Comparison of ENCODE assay signal across 1 cellular context in the genomic region with DNA sequence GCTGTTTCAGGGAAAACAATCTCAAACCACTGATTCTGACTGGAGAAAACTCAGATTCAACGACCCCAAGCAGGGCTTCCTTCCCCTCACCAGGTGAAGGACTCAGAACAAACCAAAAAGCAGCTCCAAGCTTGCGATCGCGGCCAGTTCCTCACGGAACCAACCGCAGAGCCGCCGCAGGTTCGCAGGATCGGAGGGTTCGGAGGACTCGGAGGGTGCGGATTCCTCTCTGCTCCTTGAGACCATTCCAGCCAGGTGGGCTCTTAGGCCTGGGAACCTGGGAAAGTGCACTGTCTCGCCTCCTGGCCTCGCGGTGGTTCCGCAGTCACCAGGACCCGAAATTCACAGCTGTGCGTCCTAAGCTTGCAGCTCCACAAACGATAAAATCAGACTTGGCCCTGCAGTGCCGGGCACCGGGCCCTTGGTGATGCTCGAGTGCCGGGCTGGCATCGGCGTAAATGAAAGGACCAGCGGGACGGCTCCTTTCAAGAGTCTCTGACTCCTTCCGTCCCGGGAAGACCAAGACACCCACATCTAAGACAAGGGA.
TF ChIP-seq lines count a peak whose summit lies in the region.

No MANE protein-coding gene starts in this region.

TF ChIP-seq in HepG2, 621 proteins besides CTCF, POLR2A, EP300 and RAD21 (continued from another document and continues in another):
- TF ChIP-seq PAWR (CRISPR knock-in tag; IDR thresholded peaks at IDR 0.05; ENCODE audit: borderline replicate concordance) (no peak), SIX1 (CRISPR knock-in tag; IDR thresholded peaks at IDR 0.05; ENCODE audit: borderline replicate concordance) (no peak), TFDP1 (CRISPR knock-in tag; IDR thresholded peaks at IDR 0.05; ENCODE audit: borderline replicate concordance) (0 out of 2 replicates have a peak, but pooled peaks have one; percentile 31), NFIC (IDR thresholded peaks at IDR 0.05; ENCODE audit: low read length) (0 out of 2 replicates have a peak, but pooled peaks have one; percentile 5), PRMT3 (CRISPR knock-in tag; IDR thresholded peaks at IDR 0.05; ENCODE audit: borderline replicate concordance, low read depth) (no peak), CCAR2 (optimal IDR thresholded peaks at IDR 0.05; ENCODE audit: low read depth, low read length) (no peak), TCF7L2 (IDR thresholded peaks at IDR 0.05; ENCODE audit: low read depth, low read length) (no peak), YY1 (IDR thresholded peaks at IDR 0.05; ENCODE audit: insufficient read depth, insufficient replicate concordance, low read depth, low read length) (no peak), ZNF484 (CRISPR knock-in tag; IDR thresholded peaks at IDR 0.05; ENCODE audit: borderline replicate concordance, low read depth) (no peak), HOXA5 (CRISPR knock-in tag; IDR thresholded peaks at IDR 0.05) (no peak), ZMAT3 (CRISPR knock-in tag; conservative IDR thresholded peaks at IDR 0.05) (no peak; the same call in 1 of the 2 replicates), TRIM24 (CRISPR knock-in tag; IDR thresholded peaks at IDR 0.05) (no peak), CBX5 (CRISPR knock-in tag; IDR thresholded peaks at IDR 0.05; ENCODE audit: borderline replicate concordance) (no peak; the same call in 1 of the 2 replicates), NFKB2 (CRISPR knock-in tag; IDR thresholded peaks at IDR 0.05; ENCODE audit: borderline replicate concordance) (peak; percentile 51; the same call in 1 of the 2 replicates), FOXA1 (IDR thresholded peaks at IDR 0.05) (no peak), FOXA1 (CRISPR knock-in tag; IDR thresholded peaks at IDR 0.05) (no peak), ZNF44 (CRISPR knock-in tag; IDR thresholded peaks at IDR 0.05) (no peak), SNAPC2 (CRISPR knock-in tag; IDR thresholded peaks at IDR 0.05) (no peak), CEBPB (IDR thresholded peaks at IDR 0.05; ENCODE audit: borderline replicate concordance, low read depth, low read length) (no peak), ZNF704 (CRISPR knock-in tag; IDR thresholded peaks at IDR 0.05; ENCODE audit: borderline replicate concordance) (no peak), FOXC1 (CRISPR knock-in tag; IDR thresholded peaks at IDR 0.05; ENCODE audit: borderline replicate concordance) (peak; percentile 27; the same call in 1 of the 2 replicates), ZNF549 (CRISPR knock-in tag; IDR thresholded peaks at IDR 0.05) (no peak), SALL1 (CRISPR knock-in tag; IDR thresholded peaks at IDR 0.05) (peak; percentile 57; the same call in 1 of the 2 replicates), ZNF83 (CRISPR knock-in tag; IDR thresholded peaks at IDR 0.05; ENCODE audit: borderline replicate concordance) (no peak), GRHL1 (CRISPR knock-in tag; conservative IDR thresholded peaks at IDR 0.05) (no peak), ATF1 (CRISPR knock-in tag; IDR thresholded peaks at IDR 0.05) (no peak), KDM1A (CRISPR knock-in tag; IDR thresholded peaks at IDR 0.05) (0 out of 2 replicates have a peak, but pooled peaks have one; percentile 10), KDM2A (CRISPR knock-in tag; IDR thresholded peaks at IDR 0.05; ENCODE audit: borderline replicate concordance, low read depth) (peak; percentile 37), THAP9 (CRISPR knock-in tag; IDR thresholded peaks at IDR 0.05; ENCODE audit: borderline replicate concordance) (peak; percentile 48; the same call in 1 of the 2 replicates), TMF1 (CRISPR knock-in tag; IDR thresholded peaks at IDR 0.05; ENCODE audit: low read depth) (no peak), RFX5 (IDR thresholded peaks at IDR 0.05; ENCODE audit: low read depth, low read length) (no peak)
- TF ChIP-seq, protein P1, sequence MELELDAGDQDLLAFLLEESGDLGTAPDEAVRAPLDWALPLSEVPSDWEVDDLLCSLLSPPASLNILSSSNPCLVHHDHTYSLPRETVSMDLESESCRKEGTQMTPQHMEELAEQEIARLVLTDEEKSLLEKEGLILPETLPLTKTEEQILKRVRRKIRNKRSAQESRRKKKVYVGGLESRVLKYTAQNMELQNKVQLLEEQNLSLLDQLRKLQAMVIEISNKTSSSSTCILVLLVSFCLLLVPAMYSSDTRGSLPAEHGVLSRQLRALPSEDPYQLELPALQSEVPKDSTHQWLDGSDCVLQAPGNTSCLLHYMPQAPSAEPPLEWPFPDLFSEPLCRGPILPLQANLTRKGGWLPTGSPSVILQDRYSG (CRISPR knock-in tag; IDR thresholded peaks at IDR 0.05), result no peak
- TF ChIP-seq, protein P2, sequence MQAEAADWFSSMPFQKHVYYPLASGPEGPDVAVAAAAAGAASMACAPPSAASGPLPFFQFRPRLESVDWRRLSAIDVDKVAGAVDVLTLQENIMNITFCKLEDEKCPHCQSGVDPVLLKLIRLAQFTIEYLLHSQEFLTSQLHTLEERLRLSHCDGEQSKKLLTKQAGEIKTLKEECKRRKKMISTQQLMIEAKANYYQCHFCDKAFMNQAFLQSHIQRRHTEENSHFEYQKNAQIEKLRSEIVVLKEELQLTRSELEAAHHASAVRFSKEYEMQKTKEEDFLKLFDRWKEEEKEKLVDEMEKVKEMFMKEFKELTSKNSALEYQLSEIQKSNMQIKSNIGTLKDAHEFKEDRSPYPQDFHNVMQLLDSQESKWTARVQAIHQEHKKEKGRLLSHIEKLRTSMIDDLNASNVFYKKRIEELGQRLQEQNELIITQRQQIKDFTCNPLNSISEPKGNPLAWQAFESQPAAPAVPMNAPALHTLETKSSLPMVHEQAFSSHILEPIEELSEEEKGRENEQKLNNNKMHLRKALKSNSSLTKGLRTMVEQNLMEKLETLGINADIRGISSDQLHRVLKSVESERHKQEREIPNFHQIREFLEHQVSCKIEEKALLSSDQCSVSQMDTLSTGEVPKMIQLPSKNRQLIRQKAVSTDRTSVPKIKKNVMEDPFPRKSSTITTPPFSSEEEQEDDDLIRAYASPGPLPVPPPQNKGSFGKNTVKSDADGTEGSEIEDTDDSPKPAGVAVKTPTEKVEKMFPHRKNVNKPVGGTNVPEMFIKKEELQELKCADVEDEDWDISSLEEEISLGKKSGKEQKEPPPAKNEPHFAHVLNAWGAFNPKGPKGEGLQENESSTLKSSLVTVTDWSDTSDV (CRISPR knock-in tag; IDR thresholded peaks at IDR 0.05), result no peak
- TF ChIP-seq, protein P3, sequence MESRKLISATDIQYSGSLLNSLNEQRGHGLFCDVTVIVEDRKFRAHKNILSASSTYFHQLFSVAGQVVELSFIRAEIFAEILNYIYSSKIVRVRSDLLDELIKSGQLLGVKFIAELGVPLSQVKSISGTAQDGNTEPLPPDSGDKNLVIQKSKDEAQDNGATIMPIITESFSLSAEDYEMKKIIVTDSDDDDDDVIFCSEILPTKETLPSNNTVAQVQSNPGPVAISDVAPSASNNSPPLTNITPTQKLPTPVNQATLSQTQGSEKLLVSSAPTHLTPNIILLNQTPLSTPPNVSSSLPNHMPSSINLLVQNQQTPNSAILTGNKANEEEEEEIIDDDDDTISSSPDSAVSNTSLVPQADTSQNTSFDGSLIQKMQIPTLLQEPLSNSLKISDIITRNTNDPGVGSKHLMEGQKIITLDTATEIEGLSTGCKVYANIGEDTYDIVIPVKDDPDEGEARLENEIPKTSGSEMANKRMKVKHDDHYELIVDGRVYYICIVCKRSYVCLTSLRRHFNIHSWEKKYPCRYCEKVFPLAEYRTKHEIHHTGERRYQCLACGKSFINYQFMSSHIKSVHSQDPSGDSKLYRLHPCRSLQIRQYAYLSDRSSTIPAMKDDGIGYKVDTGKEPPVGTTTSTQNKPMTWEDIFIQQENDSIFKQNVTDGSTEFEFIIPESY (CRISPR knock-in tag; IDR thresholded peaks at IDR 0.05), result no peak
- TF ChIP-seq, protein P4, sequence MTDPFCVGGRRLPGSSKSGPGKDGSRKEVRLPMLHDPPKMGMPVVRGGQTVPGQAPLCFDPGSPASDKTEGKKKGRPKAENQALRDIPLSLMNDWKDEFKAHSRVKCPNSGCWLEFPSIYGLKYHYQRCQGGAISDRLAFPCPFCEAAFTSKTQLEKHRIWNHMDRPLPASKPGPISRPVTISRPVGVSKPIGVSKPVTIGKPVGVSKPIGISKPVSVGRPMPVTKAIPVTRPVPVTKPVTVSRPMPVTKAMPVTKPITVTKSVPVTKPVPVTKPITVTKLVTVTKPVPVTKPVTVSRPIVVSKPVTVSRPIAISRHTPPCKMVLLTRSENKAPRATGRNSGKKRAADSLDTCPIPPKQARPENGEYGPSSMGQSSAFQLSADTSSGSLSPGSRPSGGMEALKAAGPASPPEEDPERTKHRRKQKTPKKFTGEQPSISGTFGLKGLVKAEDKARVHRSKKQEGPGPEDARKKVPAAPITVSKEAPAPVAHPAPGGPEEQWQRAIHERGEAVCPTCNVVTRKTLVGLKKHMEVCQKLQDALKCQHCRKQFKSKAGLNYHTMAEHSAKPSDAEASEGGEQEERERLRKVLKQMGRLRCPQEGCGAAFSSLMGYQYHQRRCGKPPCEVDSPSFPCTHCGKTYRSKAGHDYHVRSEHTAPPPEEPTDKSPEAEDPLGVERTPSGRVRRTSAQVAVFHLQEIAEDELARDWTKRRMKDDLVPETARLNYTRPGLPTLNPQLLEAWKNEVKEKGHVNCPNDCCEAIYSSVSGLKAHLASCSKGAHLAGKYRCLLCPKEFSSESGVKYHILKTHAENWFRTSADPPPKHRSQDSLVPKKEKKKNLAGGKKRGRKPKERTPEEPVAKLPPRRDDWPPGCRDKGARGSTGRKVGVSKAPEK (CRISPR knock-in tag; IDR thresholded peaks at IDR 0.05; ENCODE audit: borderline replicate concordance), result no peak
- TF ChIP-seq, protein P5, sequence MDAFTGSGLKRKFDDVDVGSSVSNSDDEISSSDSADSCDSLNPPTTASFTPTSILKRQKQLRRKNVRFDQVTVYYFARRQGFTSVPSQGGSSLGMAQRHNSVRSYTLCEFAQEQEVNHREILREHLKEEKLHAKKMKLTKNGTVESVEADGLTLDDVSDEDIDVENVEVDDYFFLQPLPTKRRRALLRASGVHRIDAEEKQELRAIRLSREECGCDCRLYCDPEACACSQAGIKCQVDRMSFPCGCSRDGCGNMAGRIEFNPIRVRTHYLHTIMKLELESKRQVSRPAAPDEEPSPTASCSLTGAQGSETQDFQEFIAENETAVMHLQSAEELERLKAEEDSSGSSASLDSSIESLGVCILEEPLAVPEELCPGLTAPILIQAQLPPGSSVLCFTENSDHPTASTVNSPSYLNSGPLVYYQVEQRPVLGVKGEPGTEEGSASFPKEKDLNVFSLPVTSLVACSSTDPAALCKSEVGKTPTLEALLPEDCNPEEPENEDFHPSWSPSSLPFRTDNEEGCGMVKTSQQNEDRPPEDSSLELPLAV (CRISPR knock-in tag; conservative IDR thresholded peaks at IDR 0.05; ENCODE audit: low read depth), result no peak
- TF ChIP-seq, protein P6, sequence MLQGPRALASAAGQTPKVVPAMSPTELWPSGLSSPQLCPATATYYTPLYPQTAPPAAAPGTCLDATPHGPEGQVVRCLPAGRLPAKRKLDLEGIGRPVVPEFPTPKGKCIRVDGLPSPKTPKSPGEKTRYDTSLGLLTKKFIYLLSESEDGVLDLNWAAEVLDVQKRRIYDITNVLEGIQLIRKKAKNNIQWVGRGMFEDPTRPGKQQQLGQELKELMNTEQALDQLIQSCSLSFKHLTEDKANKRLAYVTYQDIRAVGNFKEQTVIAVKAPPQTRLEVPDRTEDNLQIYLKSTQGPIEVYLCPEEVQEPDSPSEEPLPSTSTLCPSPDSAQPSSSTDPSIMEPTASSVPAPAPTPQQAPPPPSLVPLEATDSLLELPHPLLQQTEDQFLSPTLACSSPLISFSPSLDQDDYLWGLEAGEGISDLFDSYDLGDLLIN (CRISPR knock-in tag; IDR thresholded peaks at IDR 0.05; ENCODE audit: borderline replicate concordance), result no peak
